In genomic region chr3:55434789-55435188, GRCh38 we compare ENCODE assay signal across 7 cellular contexts. TPM values are rescaled to one million over a fixed set of nuclear protein-coding genes. Genes with fewer than 3 reads are reported as not detected.
A peak's percentile ranks its signal among the peaks of the same experiment; 100 is the strongest.
DNase-seq lines count a peak whose midpoint lies in the region; ATAC-seq and TF ChIP-seq lines count a peak whose summit lies in the region.

No MANE protein-coding gene starts in this region.

- no peaks in the 10 kb centered on the region for H3K9me3 Mint-ChIP-seq in activated naive CD8-positive, alpha-beta T cell treated with anti-CD3 and anti-CD28 coated beads for 36 hours

- H3K4me3 ChIP-seq in HL-60 (replicated peaks; ENCODE audit: insufficient read depth, low read length) = no peak overlapping the region
- no peak overlapping the region for H3K4me3 ChIP-seq in right lobe of liver
- no peak overlapping the region for H3K4me3 ChIP-seq in testis

- H3K4me1 ChIP-seq in right lobe of liver (no peaks in the 10 kb centered on the region), testis (no peaks in the 10 kb centered on the region)

- DNase-seq in GM10266 (ENCODE audit: extremely low spot score) (peak; percentile 13), HL-60 (ENCODE audit: low read depth in 1 of 2, low spot score in 1 of 2) (peak; percentile 2 to 3), right lobe of liver (no peak), anterior cingulate cortex (lab: John Stamatoyannopoulos, UW) (no peak), testis (no peak), NCI-H1694 treated with DMSO at 0.1 percent for 48 hours (lab: John Stamatoyannopoulos, UW) (no peak)
- DNase-seq in activated naive CD8-positive, alpha-beta T cell treated with anti-CD3 and anti-CD28 coated beads for 36 hours = peak; percentile 6

- no peaks in the 10 kb centered on the region for H3K9me3 ChIP-seq in right lobe of liver
- H3K9me3 ChIP-seq in testis = no peaks in the 10 kb centered on the region

- intact Hi-C loops in right lobe of liver (cut with DNase I) = no loop called here
- intact Hi-C loops in testis (cut with DNase I; ENCODE audit: low total_unique reads) = no loop called here

- H3K4me1 Mint-ChIP-seq in activated naive CD8-positive, alpha-beta T cell treated with anti-CD3 and anti-CD28 coated beads for 36 hours = no peaks in the 10 kb centered on the region

- H3K36me3 ChIP-seq in right lobe of liver (no peaks in the 10 kb centered on the region), testis (ENCODE audit: low read depth, missing control alignments) (no peaks in the 10 kb centered on the region)

- H3K36me3 Mint-ChIP-seq in activated naive CD8-positive, alpha-beta T cell treated with anti-CD3 and anti-CD28 coated beads for 36 hours = no peaks in the 10 kb centered on the region

- TF ChIP-seq POLR2A in right lobe of liver (IDR thresholded peaks at IDR 0.05) (no peak), testis (IDR thresholded peaks at IDR 0.05) (no peak)

- no peak overlapping the region for H3K4me3 Mint-ChIP-seq in activated naive CD8-positive, alpha-beta T cell treated with anti-CD3 and anti-CD28 coated beads for 36 hours

- TF ChIP-seq CTCF in GM10266 (IDR thresholded peaks at IDR 0.05; ENCODE audit: control insufficient read depth, insufficient read depth, low read depth, missing control alignments) = peak; percentile 69
- TF ChIP-seq CTCF in HL-60 (IDR thresholded peaks at IDR 0.05; ENCODE audit: insufficient read depth, low read length) = peak; percentile 23
- TF ChIP-seq CTCF in right lobe of liver (IDR thresholded peaks at IDR 0.05) = peak; percentile 26 to 58 (median 43)
- peak in 1 of 3 experiments; percentile 21 for TF ChIP-seq CTCF in testis (IDR thresholded peaks at IDR 0.05)

- peak in 3 of 4 donors; percentile 29 to 60 (median 44) for ATAC-seq in right lobe of liver

- H3K27ac ChIP-seq in HL-60 (replicated peaks) (no peak overlapping the region), right lobe of liver (no peak overlapping the region), testis (no peak overlapping the region)

- H3K27me3 Mint-ChIP-seq in activated naive CD8-positive, alpha-beta T cell treated with anti-CD3 and anti-CD28 coated beads for 36 hours = peaks cover 6% of the 10 kb centered on the region

- H3K27ac Mint-ChIP-seq in activated naive CD8-positive, alpha-beta T cell treated with anti-CD3 and anti-CD28 coated beads for 36 hours = no peak overlapping the region

- WGBS in right lobe of liver (ENCODE audit: insufficient coverage, low coverage, low lambda C conversion rate, missing lambda C conversion rate) = 24% methylated on average over 1 of the region's 1 CpG
- 94 to 98% methylated on average over 1 of the region's 1 CpG for WGBS in testis, 2 donors

- H3K27me3 ChIP-seq in HL-60 (ENCODE audit: insufficient read depth, poor library complexity, severe bottlenecking) (no peaks in the 10 kb centered on the region), right lobe of liver (no peaks in the 10 kb centered on the region), testis (no peaks in the 10 kb centered on the region)

RNA-seq across cellular contexts. Expression of gene WNT5A, which starts 52.3 kb away (rescaled TPM):
- total RNA-seq in activated naive CD8-positive, alpha-beta T cell treated with anti-CD3 and anti-CD28 coated beads for 36 hours = not detected
- total RNA-seq in right lobe of liver (1 to 10 TPM in 5 of 6 experiments, under 1 TPM in 1; 0.64 to 3.6 (median 2.4) TPM), testis (10 to 100 TPM; 11.1 to 12.4 TPM)
- polyA plus RNA-seq in testis (ENCODE audit: insufficient read depth, low read depth, low replicate concordance) = 3.4 TPM

Comparison
In these comparisons a context has a peak if more than half of its experiments do, and no peak if none do; other contexts are left out.
1. DNase-seq: peak in GM10266 (single experiment), HL-60 (2 of 2) and activated naive CD8-positive, alpha-beta T cell treated with anti-CD3 and anti-CD28 coated beads for 36 hours (single experiment); none in right lobe of liver (0 of 3), anterior cingulate cortex (0 of 58), testis (single experiment) and NCI-H1694 treated with DMSO at 0.1 percent for 48 hours (single experiment).